ENCODE assay signal across 8 cellular contexts in genomic region chr16:57099965-57100364, GRCh38. TPM values are rescaled to one million over a fixed set of nuclear protein-coding genes. Genes with fewer than 3 reads are reported as not detected.
DNase-seq lines count a peak whose midpoint lies in the region; ATAC-seq, FAIRE-seq and TF ChIP-seq lines count a peak whose summit lies in the region.
"Not testable (repeated sequence)": the region's sequence is repeated elsewhere in the genome, so short reads cannot be mapped to it uniquely, and the experiment has no call there.

No MANE protein-coding gene starts in this region.

- H3K27me3 ChIP-seq in adipocyte (replicated peaks; ENCODE audit: control insufficient read depth, insufficient read depth, low read length); endothelial cell of umbilical vein (ENCODE audit: control insufficient read depth in 2 of 2, insufficient read depth in 2 of 2, low read length in 2 of 2): not testable (repeated sequence)

- H3K36me3 ChIP-seq in adipocyte (ENCODE audit: control insufficient read depth, insufficient read depth, low read length, severe bottlenecking); endothelial cell of umbilical vein (ENCODE audit: control insufficient read depth in 2 of 2, extremely low read depth in 1 of 2, insufficient read depth in 2 of 2, low read length in 2 of 2): not testable (repeated sequence)

- not testable (repeated sequence) for H3K4me2 ChIP-seq in endothelial cell of umbilical vein (ENCODE audit: insufficient read depth, low read length)

- FAIRE-seq in endothelial cell of umbilical vein (lab: Jason Lieb, UNC), result peak; percentile 15

- intact Hi-C loops in endothelial cell of umbilical vein (cut with micrococcal nuclease), result not testable (repeated sequence)

- not testable (repeated sequence) for TF ChIP-seq POLR2A in endothelial cell of umbilical vein (IDR thresholded peaks at IDR 0.05; ENCODE audit: low read depth, low read length)

- POLR2A ChIA-PET in endothelial cell of umbilical vein (lab: Charles Lee), result not testable (repeated sequence)

- H3K9me3 Mint-ChIP-seq in stimulated activated effector memory CD8-positive, alpha-beta T cell treated with anti-CD3 and anti-CD28 coated beads, Interleukin-12 subunit alpha, Interleukin-12 subunit beta, amount 100 ng/mL, for 72 hours, result not testable (repeated sequence)

- CTCF ChIA-PET in endothelial cell of umbilical vein (lab: Charles Lee), result interaction anchor here (0.8 to 5.9 kb wide), 5 partner anchors 7 to 68 kb away, joined by 3 to 48 read pairs (median 4); partner anchors contain the start of gene CPNE2

- ATAC-seq in stimulated activated effector memory CD8-positive, alpha-beta T cell treated with anti-CD3 and anti-CD28 coated beads, Interleukin-12 subunit alpha, Interleukin-12 subunit beta, amount 100 ng/mL, for 72 hours, result not testable (repeated sequence)

- not testable (repeated sequence) for H3K9me1 ChIP-seq in endothelial cell of umbilical vein (replicated peaks; ENCODE audit: control insufficient read depth, extremely low read depth, insufficient read depth, low read length)

- H3K36me3 Mint-ChIP-seq in stimulated activated effector memory CD8-positive, alpha-beta T cell treated with anti-CD3 and anti-CD28 coated beads, Interleukin-12 subunit alpha, Interleukin-12 subunit beta, amount 100 ng/mL, for 72 hours, result not testable (repeated sequence)

- peaks cover 20% of the 10 kb centered on the region for H3K4me1 Mint-ChIP-seq in stimulated activated effector memory CD8-positive, alpha-beta T cell treated with anti-CD3 and anti-CD28 coated beads, Interleukin-12 subunit alpha, Interleukin-12 subunit beta, amount 100 ng/mL, for 72 hours

- H2AFZ ChIP-seq in endothelial cell of umbilical vein (ENCODE audit: low read depth, low read length), result not testable (repeated sequence)

- not testable (repeated sequence) for H3K27ac ChIP-seq in endothelial cell of umbilical vein (ENCODE audit: insufficient read depth, low read depth, low read length)

- in situ Hi-C loops in ACHN (cut with HindIII; ENCODE audit: low pct_ligation_motif_present, low pct_unique_long_range_greater_than_20kb, low sequenced_read_pairs), result not testable (repeated sequence)

- not testable (repeated sequence) for TF ChIP-seq CTCF in endothelial cell of umbilical vein (IDR thresholded peaks at IDR 0.05; ENCODE audit: extremely low read depth in 1 of 2, insufficient read depth in 1 of 2, low read depth in 1 of 2, low read length in 2 of 2)

- H4K20me1 ChIP-seq in endothelial cell of umbilical vein (replicated peaks; ENCODE audit: control insufficient read depth, extremely low read depth, insufficient read depth, low read length), result not testable (repeated sequence)

- not testable (repeated sequence) for H3K9me3 ChIP-seq in adipocyte (ENCODE audit: control insufficient read depth, low read length); endothelial cell of umbilical vein (replicated peaks; ENCODE audit: control insufficient read depth, insufficient read depth, low read length)

- dilution Hi-C loops in endothelial cell of umbilical vein (cut with MboI; ENCODE audit: extremely low pct_ligation_motif_present, low sequenced_read_pairs), result not testable (repeated sequence)

- H3K79me2 ChIP-seq in endothelial cell of umbilical vein (ENCODE audit: control insufficient read depth, insufficient read depth, low read length), result not testable (repeated sequence)

- H3K27ac Mint-ChIP-seq in stimulated activated effector memory CD8-positive, alpha-beta T cell treated with anti-CD3 and anti-CD28 coated beads, Interleukin-12 subunit alpha, Interleukin-12 subunit beta, amount 100 ng/mL, for 72 hours, result peak overlapping the region; percentile 15

- H3K4me3 Mint-ChIP-seq in stimulated activated effector memory CD8-positive, alpha-beta T cell treated with anti-CD3 and anti-CD28 coated beads, Interleukin-12 subunit alpha, Interleukin-12 subunit beta, amount 100 ng/mL, for 72 hours, result not testable (repeated sequence)

- H3K4me1 ChIP-seq in adipocyte (ENCODE audit: control insufficient read depth, insufficient read depth, low read length); endothelial cell of umbilical vein (ENCODE audit: control insufficient read depth, extremely low read depth, insufficient read depth, low read length): not testable (repeated sequence)

- BruUV-seq in endothelial cell of umbilical vein (replicated peaks; lab: Mats Ljungman, UMichigan), result not testable (repeated sequence)

- not testable (repeated sequence) for H3K9ac ChIP-seq in adipocyte (ENCODE audit: low read length); endothelial cell of umbilical vein (replicated peaks; ENCODE audit: extremely low read depth, insufficient read depth, low read length)

- not testable (repeated sequence) for H3K4me3 ChIP-seq in adipocyte (ENCODE audit: low read length); endothelial cell of umbilical vein (replicated peaks in 1 of 3; ENCODE audit: insufficient read depth in 1 of 3, low read depth in 1 of 3, low read length in 3 of 3)

- DNase-seq in ACHN (peak; percentile 23), HCEC 1CT (peak; percentile 51), LHCN-M2 (ENCODE audit: low read depth) (peak; percentile 46), RPMI7951 (ENCODE audit: low read depth) (peak; percentile 63), adipocyte (ENCODE audit: low read depth) (peak; percentile 30), glomerular visceral epithelial cell (ENCODE audit: extremely low spot score) (peak; percentile 23)
- not testable (repeated sequence) for DNase-seq in endothelial cell of umbilical vein (ENCODE audit: low read depth, low spot score); stimulated activated effector memory CD8-positive, alpha-beta T cell treated with anti-CD3 and anti-CD28 coated beads, Interleukin-12 subunit alpha, Interleukin-12 subunit beta, amount 100 ng/mL, for 72 hours (ENCODE audit: low spot score in 2 of 2)

TF ChIP-seq in endothelial cell of umbilical vein, 7 proteins besides CTCF, POLR2A, EP300 and RAD21:
- peak; percentile 29 for TF ChIP-seq FOS (IDR thresholded peaks at IDR 0.05; ENCODE audit: borderline replicate concordance, insufficient read depth, low read length)

RNA-seq across cellular contexts. Expression of gene CPNE2, which starts 7.6 kb away (rescaled TPM):
- total RNA-seq in LHCN-M2 (2014; rRNA removed), result 13.7 and 18.6 TPM in 2 replicates
- polyA plus RNA-seq in LHCN-M2 (2012), result 24.8 TPM
- 61.8 and 93.1 TPM in 2 replicates for total RNA-seq in RPMI7951 (2014; rRNA removed; shearing (Covaris generic))
- 91.9 and 92.0 TPM in 2 replicates for total RNA-seq in endothelial cell of umbilical vein
- polyA plus RNA-seq in endothelial cell of umbilical vein, result 187 and 226 TPM in 2 replicates
- 150 and 158 TPM in 2 replicates for polyA plus RNA-seq in endothelial cell of umbilical vein (2011; cell fraction: cytosol; rRNA removed)
- polyA plus RNA-seq in endothelial cell of umbilical vein (2011; cell fraction: nucleus; rRNA removed), result 83.6 and 96.7 TPM in 2 replicates
- polyA plus RNA-seq in endothelial cell of umbilical vein (2012), result 74.3 and 81.4 TPM in 2 replicates
- polyA minus RNA-seq in endothelial cell of umbilical vein, result 139 and 144 TPM in 2 replicates
- polyA minus RNA-seq in endothelial cell of umbilical vein (2011; cell fraction: cytosol; rRNA and poly(A)+ RNA removed), result 9.1 TPM
- 45.1 and 47.6 TPM in 2 replicates for polyA minus RNA-seq in endothelial cell of umbilical vein (2011; cell fraction: nucleus; rRNA and poly(A)+ RNA removed)
